In genomic region chr10:65751218-65751617, GRCh38 we compare ENCODE assay signal across 19 cellular contexts.
A peak's percentile ranks its signal among the peaks of the same experiment; 100 is the strongest.
DNase-seq lines count a peak whose midpoint lies in the region; ATAC-seq and TF ChIP-seq lines count a peak whose summit lies in the region.
"Had no signal": no experiment of that assay in that cellular context is flagged by ENCODE, and none has a peak within 500 bp of the region (broad histone marks: within the 10 kb centered on the region; RNA-seq: fewer than 3 reads in every experiment).

No MANE protein-coding gene starts in this region.

- H3K9me2 ChIP-seq in MM.1S (replicated peaks; ENCODE audit: insufficient read depth, low read length), result no peaks in the 10 kb centered on the region

- DNase-seq in DMS53 (lab: John Stamatoyannopoulos, UW) (peak; percentile 72), NCI-H69 (lab: John Stamatoyannopoulos, UW) (peak; percentile 6), mucosa of descending colon (no peak), MM.1S (no peak), putamen (ENCODE audit: low spot score) (no peak)
- DNase-seq in stimulated activated CD4-positive, alpha-beta T cell treated with anti-CD3 and anti-CD28 coated beads, Interleukin-4, amount 100 ng/mL, for 24 hours, result no peak
- DNase-seq: CD4-positive, CD25-positive, alpha-beta regulatory T cell; DND-41; HCEC 1CT; KG1; NCI-H1105 treated with DMSO at 0.1 percent for 48 hours; NCI-H2029 treated with DMSO at 0.1 percent for 48 hours; NCI-H345; NCI-H526 had no signal

- intact Hi-C loops in mucosa of descending colon (cut with DNase I, micrococcal nuclease), result no loop called here

- H3K4me1 ChIP-seq in mucosa of descending colon (ENCODE audit: low read depth) (no peaks in the 10 kb centered on the region), MM.1S (ENCODE audit: low read length) (no peaks in the 10 kb centered on the region)

- H3F3A ChIP-seq in MM.1S (ENCODE audit: insufficient read depth, low read length), result no peaks in the 10 kb centered on the region

- no peaks in the 10 kb centered on the region for H3K9me3 ChIP-seq in mucosa of descending colon
- H3K9me3 ChIP-seq in MM.1S (replicated peaks; ENCODE audit: insufficient read depth, low read length), result no peaks in the 10 kb centered on the region

- no peak overlapping the region for H3K4me3 ChIP-seq in mucosa of descending colon
- no peak overlapping the region for H3K4me3 ChIP-seq in MM.1S (ENCODE audit: low read length)
- H3K4me3 ChIP-seq: GM12878, GM23338 had no signal

- H2AFZ ChIP-seq in MM.1S (ENCODE audit: low read length), result no peak overlapping the region
- H2AFZ ChIP-seq: GM23338 had no signal

- no peaks in the 10 kb centered on the region for H3K27me3 ChIP-seq in MM.1S (replicated peaks; ENCODE audit: insufficient read depth, low read length)

- no peak overlapping the region for H3K9ac ChIP-seq in MM.1S (ENCODE audit: low read length)

- H3K36me3 ChIP-seq in mucosa of descending colon (ENCODE audit: low read depth) (no peaks in the 10 kb centered on the region), MM.1S (replicated peaks; ENCODE audit: insufficient read depth, low read length) (no peaks in the 10 kb centered on the region)

- no peak overlapping the region for H3K27ac ChIP-seq in MM.1S (ENCODE audit: low read length)
- H3K27ac ChIP-seq: RWPE1 had no signal

- no peak overlapping the region for H3K4me2 ChIP-seq in MM.1S (ENCODE audit: low read depth, low read length)
- H3K4me2 ChIP-seq: GM23338 had no signal

- no peaks in the 10 kb centered on the region for H4K20me1 ChIP-seq in MM.1S (ENCODE audit: insufficient read depth, low read length)

- no peaks in the 10 kb centered on the region for H3K79me2 ChIP-seq in MM.1S (ENCODE audit: low read length)

- ATAC-seq in esophagus mucosa (peak; percentile 90), mucosa of descending colon (peak; percentile 63)
- ATAC-seq: GM12878, GM23338, SK-N-SH treated with all-trans-retinoic acid at 6 μM for 48 hours had no signal

- TF ChIP-seq CTCF in mucosa of descending colon (IDR thresholded peaks at IDR 0.05), result no peak
- no peak for TF ChIP-seq CTCF in MM.1S (IDR thresholded peaks at IDR 0.05; ENCODE audit: low read length)

Comparison
In these comparisons a context has a peak if more than half of its experiments do, and no peak if none do; other contexts are left out.
1. DNase-seq: peak in DMS53 (single experiment) and NCI-H69 (single experiment); none in mucosa of descending colon (0 of 3), MM.1S (single experiment), stimulated activated CD4-positive, alpha-beta T cell treated with anti-CD3 and anti-CD28 coated beads, Interleukin-4, amount 100 ng/mL, for 24 hours (single experiment) and putamen (single experiment).